In the genomic region with DNA sequence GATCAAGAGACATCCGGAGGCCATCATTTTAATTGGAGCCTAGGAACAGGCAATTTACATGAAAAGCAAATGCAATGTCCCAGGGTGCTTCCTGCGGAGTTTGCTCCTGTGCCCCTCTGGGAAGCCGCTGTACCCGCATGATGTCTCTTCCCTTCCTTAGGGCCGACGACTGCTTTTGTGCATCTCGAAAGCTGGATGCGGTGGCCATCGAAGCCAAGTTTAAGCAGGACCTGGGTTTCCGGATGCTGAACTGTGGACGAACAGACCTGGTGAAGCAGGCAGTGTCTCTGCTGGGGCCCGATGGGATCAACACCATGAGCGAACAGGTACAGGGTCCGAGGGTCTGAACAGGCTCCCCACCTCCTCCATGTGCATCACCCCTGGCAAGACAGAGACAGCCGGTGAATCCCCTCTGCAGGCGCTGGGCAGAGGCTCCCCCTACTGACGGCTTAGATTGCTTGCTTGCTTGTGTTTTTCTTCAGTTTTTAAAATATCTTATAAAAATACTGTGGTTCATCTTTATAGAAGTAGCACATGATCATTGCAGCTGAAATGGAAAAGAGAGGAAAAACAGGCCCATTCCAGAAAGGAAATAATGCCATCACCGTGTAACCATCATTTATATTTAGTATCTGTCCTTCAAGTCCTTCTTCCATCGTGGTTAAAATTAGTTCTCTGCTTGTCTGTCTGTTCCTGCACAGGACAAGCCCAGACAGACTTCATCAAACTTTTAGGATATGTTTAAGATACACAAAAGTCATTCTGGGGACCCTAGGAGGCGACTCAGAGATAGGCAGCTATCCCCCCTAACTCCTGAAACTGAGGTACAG, we compare ENCODE assay signal across 8 cellular contexts.
A peak's percentile ranks its signal among the peaks of the same experiment; 100 is the strongest.
DNase-seq lines count a peak whose midpoint lies in the region; ATAC-seq and TF ChIP-seq lines count a peak whose summit lies in the region.

No MANE protein-coding gene starts in this region.

- H3K27ac ChIP-seq in naive thymus-derived CD4-positive, alpha-beta T cell (ENCODE audit: low read depth, low read length): no peak overlapping the region
- H3K27ac ChIP-seq in stomach: no peak overlapping the region

- TF ChIP-seq POLR2A in stomach (IDR thresholded peaks at IDR 0.05): no peak

- peak; percentile 86 for TF ChIP-seq CTCF in AG09309 (IDR thresholded peaks at IDR 0.05; ENCODE audit: control insufficient read depth, insufficient read depth, low read depth, low read length, missing control alignments)
- TF ChIP-seq CTCF in GM12865 (IDR thresholded peaks at IDR 0.05; ENCODE audit: insufficient read depth, low read depth, low read length, missing control alignments): peak; percentile 66
- TF ChIP-seq CTCF in stomach (IDR thresholded peaks at IDR 0.05): peak in 2 of 7 experiments; percentile 22 to 27

- intact Hi-C loops in naive thymus-derived CD4-positive, alpha-beta T cell (cut with micrococcal nuclease): no loop called here
- intact Hi-C loops in stomach (cut with DNase I; ENCODE audit: low total_unique reads): no loop called here
- intact Hi-C loops in activated T-helper 1 cell treated with anti-CD3 and anti-CD28 coated beads, Interleukin-12 subunit alpha, Interleukin-12 subunit beta, Interleukin-2, Interleukin-4 antibody, amounts not matched to agents 30 ng/mL and 10 ng/mL and 1 ng/mL, durations not matched to agents 14 hours and 24 hours and 36 hours (cut with micrococcal nuclease): no loop called here

- CTCF ChIA-PET in naive thymus-derived CD4-positive, alpha-beta T cell (lab: Charles Lee): interaction anchor here (0.9 to 8.0 kb wide), 4 partner anchors 208 to 523 kb away, joined by 3 to 150 read pairs (median 8); no protein-coding TSS in a partner anchor

- H3K9me3 ChIP-seq in naive thymus-derived CD4-positive, alpha-beta T cell (ENCODE audit: control insufficient read depth in 2 of 3, low read length in 3 of 3): no peaks in the 10 kb centered on the region
- H3K9me3 ChIP-seq in stomach: no peaks in the 10 kb centered on the region

- H3K9me3 Mint-ChIP-seq in naive thymus-derived CD4-positive, alpha-beta T cell: no peaks in the 10 kb centered on the region
- H3K9me3 Mint-ChIP-seq in activated T-helper 1 cell treated with anti-CD3 and anti-CD28 coated beads, Interleukin-12 subunit alpha, Interleukin-12 subunit beta, Interleukin-2, Interleukin-4 antibody, amounts not matched to agents 30 ng/mL and 10 ng/mL and 1 ng/mL, durations not matched to agents 14 hours and 24 hours and 36 hours: no peaks in the 10 kb centered on the region

- H3K4me3 ChIP-seq in AG09309 (ENCODE audit: control insufficient read depth, low read depth, low read length): no peak overlapping the region
- no peak overlapping the region for H3K4me3 ChIP-seq in GM12865 (ENCODE audit: low read depth, low read length)
- H3K4me3 ChIP-seq in naive thymus-derived CD4-positive, alpha-beta T cell (ENCODE audit: low read length): no peak overlapping the region
- H3K4me3 ChIP-seq in stomach: no peak overlapping the region

- POLR2A ChIA-PET in naive thymus-derived CD4-positive, alpha-beta T cell (lab: Charles Lee): no interaction called here

- H3K36me3 Mint-ChIP-seq in naive thymus-derived CD4-positive, alpha-beta T cell: peaks cover 2 to 24% (median 6%) of the 10 kb centered on the region in 5 donors
- H3K36me3 Mint-ChIP-seq in activated T-helper 1 cell treated with anti-CD3 and anti-CD28 coated beads, Interleukin-12 subunit alpha, Interleukin-12 subunit beta, Interleukin-2, Interleukin-4 antibody, amounts not matched to agents 30 ng/mL and 10 ng/mL and 1 ng/mL, durations not matched to agents 14 hours and 24 hours and 36 hours (ENCODE audit: low read depth): peaks cover 3% of the 10 kb centered on the region

- TF ChIP-seq EP300 in stomach (IDR thresholded peaks at IDR 0.05): no peak

- DNase-seq in AG09309 (ENCODE audit: low read depth): no peak
- DNase-seq in GM12865 (ENCODE audit: low read depth): peak; percentile 53
- peak; percentile 20 for DNase-seq in NCI-H526 treated with DMSO at 0.1 percent for 48 hours (lab: John Stamatoyannopoulos, UW)
- DNase-seq in dermis blood vessel endothelial cell: peak; percentile 61
- DNase-seq in naive thymus-derived CD4-positive, alpha-beta T cell: peak in 5 of 9 donors; percentile 6 to 13 (median 11)
- no peak for DNase-seq in stomach
- DNase-seq in activated T-helper 1 cell treated with anti-CD3 and anti-CD28 coated beads, Interleukin-12 subunit alpha, Interleukin-12 subunit beta, Interleukin-2, Interleukin-4 antibody, amounts not matched to agents 30 ng/mL and 10 ng/mL and 1 ng/mL, durations not matched to agents 14 hours and 24 hours and 36 hours (ENCODE audit: low spot score): no peak

- H3K27me3 Mint-ChIP-seq in naive thymus-derived CD4-positive, alpha-beta T cell: no peaks in the 10 kb centered on the region
- H3K27me3 Mint-ChIP-seq in activated T-helper 1 cell treated with anti-CD3 and anti-CD28 coated beads, Interleukin-12 subunit alpha, Interleukin-12 subunit beta, Interleukin-2, Interleukin-4 antibody, amounts not matched to agents 30 ng/mL and 10 ng/mL and 1 ng/mL, durations not matched to agents 14 hours and 24 hours and 36 hours (ENCODE audit: insufficient read depth): no peaks in the 10 kb centered on the region

- H3K4me1 Mint-ChIP-seq in naive thymus-derived CD4-positive, alpha-beta T cell: peaks cover 0 to 3% (median 0%) of the 10 kb centered on the region in 7 donors
- H3K4me1 Mint-ChIP-seq in activated T-helper 1 cell treated with anti-CD3 and anti-CD28 coated beads, Interleukin-12 subunit alpha, Interleukin-12 subunit beta, Interleukin-2, Interleukin-4 antibody, amounts not matched to agents 30 ng/mL and 10 ng/mL and 1 ng/mL, durations not matched to agents 14 hours and 24 hours and 36 hours (ENCODE audit: low read depth): no peaks in the 10 kb centered on the region

- H3K36me3 ChIP-seq in naive thymus-derived CD4-positive, alpha-beta T cell (ENCODE audit: control insufficient read depth in 2 of 3, insufficient read depth in 3 of 3, low read length in 3 of 3): peaks cover 0 to 15% (median 0%) of the 10 kb centered on the region in 3 experiments
- H3K36me3 ChIP-seq in stomach: no peaks in the 10 kb centered on the region

- H3K4me1 ChIP-seq in naive thymus-derived CD4-positive, alpha-beta T cell (ENCODE audit: control insufficient read depth in 2 of 2, insufficient read depth in 2 of 2, low read length in 2 of 2): no peaks in the 10 kb centered on the region
- H3K4me1 ChIP-seq in stomach: no peaks in the 10 kb centered on the region

- no peak for ATAC-seq in naive thymus-derived CD4-positive, alpha-beta T cell
- ATAC-seq in HG03460 (IDR thresholded peaks at IDR 0.05; ENCODE audit: unreplicated experiment): no peak

- H3K27ac Mint-ChIP-seq in naive thymus-derived CD4-positive, alpha-beta T cell: no peak overlapping the region
- no peak overlapping the region for H3K27ac Mint-ChIP-seq in activated T-helper 1 cell treated with anti-CD3 and anti-CD28 coated beads, Interleukin-12 subunit alpha, Interleukin-12 subunit beta, Interleukin-2, Interleukin-4 antibody, amounts not matched to agents 30 ng/mL and 10 ng/mL and 1 ng/mL, durations not matched to agents 14 hours and 24 hours and 36 hours

- H3K27me3 ChIP-seq in naive thymus-derived CD4-positive, alpha-beta T cell (ENCODE audit: control insufficient read depth in 2 of 2, insufficient read depth in 2 of 2, low read length in 2 of 2): no peaks in the 10 kb centered on the region
- H3K27me3 ChIP-seq in stomach: peaks cover 0 to 26% (median 0%) of the 10 kb centered on the region in 3 donors

- 47 to 60% (median 57%) methylated on average over 13 to 20 of the region's 20 CpGs for WGBS in stomach, 5 donors

- H3K4me3 Mint-ChIP-seq in naive thymus-derived CD4-positive, alpha-beta T cell: no peak overlapping the region
- no peak overlapping the region for H3K4me3 Mint-ChIP-seq in activated T-helper 1 cell treated with anti-CD3 and anti-CD28 coated beads, Interleukin-12 subunit alpha, Interleukin-12 subunit beta, Interleukin-2, Interleukin-4 antibody, amounts not matched to agents 30 ng/mL and 10 ng/mL and 1 ng/mL, durations not matched to agents 14 hours and 24 hours and 36 hours

Comparison
In these comparisons a context has a peak if more than half of its experiments do, and no peak if none do; other contexts are left out.
1. DNase-seq: peak in GM12865 (single experiment), NCI-H526 treated with DMSO at 0.1 percent for 48 hours (single experiment), dermis blood vessel endothelial cell (single experiment) and naive thymus-derived CD4-positive, alpha-beta T cell (5 of 9); none in AG09309 (single experiment), stomach (single experiment) and activated T-helper 1 cell treated with anti-CD3 and anti-CD28 coated beads, Interleukin-12 subunit alpha, Interleukin-12 subunit beta, Interleukin-2, Interleukin-4 antibody, amounts not matched to agents 30 ng/mL and 10 ng/mL and 1 ng/mL, durations not matched to agents 14 hours and 24 hours and 36 hours (single experiment).